Comparison of ENCODE assay signal across 12 cellular contexts in the genomic region with DNA sequence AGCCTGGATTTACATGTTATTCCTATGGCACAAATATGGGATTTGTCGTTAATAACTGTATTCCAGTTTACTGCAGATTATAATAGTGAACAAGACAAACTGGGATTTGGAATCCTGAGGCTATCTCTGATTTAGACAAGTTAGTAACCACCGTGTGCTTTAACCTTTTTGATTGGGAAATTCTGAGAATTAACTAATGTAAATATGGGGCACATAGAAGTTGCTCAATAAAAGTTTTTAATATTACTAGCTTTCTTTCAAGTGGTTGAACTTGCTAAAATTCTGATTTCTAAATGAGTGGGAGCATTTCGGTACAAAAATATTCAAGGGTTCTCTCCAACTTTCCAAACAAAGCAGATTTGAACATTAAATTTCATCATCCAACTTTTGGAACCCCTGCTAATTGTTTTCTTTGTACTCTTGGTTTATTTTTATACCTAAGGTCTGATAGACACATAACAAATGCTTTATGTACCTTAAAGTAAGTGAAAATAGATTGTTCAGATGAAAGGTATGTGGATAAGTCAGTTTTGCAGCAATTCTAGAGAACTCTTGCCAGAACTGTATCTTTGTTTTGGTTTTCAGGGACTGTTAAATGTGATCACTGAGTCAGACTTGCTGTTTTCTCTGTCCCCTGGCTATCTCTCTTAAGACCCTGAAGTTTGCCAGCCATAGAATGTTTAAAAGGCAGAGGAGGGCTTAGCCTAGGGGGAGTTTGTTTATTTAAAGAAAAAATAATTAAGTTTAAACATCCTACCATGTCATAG. TPM values are rescaled to one million over a fixed set of nuclear protein-coding genes. Genes with fewer than 3 reads are reported as not detected.
A peak's percentile ranks its signal among the peaks of the same experiment; 100 is the strongest.
DNase-seq lines count a peak whose midpoint lies in the region; ATAC-seq, FAIRE-seq and TF ChIP-seq lines count a peak whose summit lies in the region.
"Had no signal": no experiment of that assay in that cellular context is flagged by ENCODE, and none has a peak within 500 bp of the region (broad histone marks: within the 10 kb centered on the region; RNA-seq: fewer than 3 reads in every experiment).

No MANE protein-coding gene starts in this region.

- FAIRE-seq in GM12878 (lab: Jason Lieb, UNC) = no peak

- no peak overlapping the region for H2AFZ ChIP-seq in GM12878 (ENCODE audit: control insufficient read depth, low read depth, low read length)

- H3K9me3 ChIP-seq in GM12878 (replicated peaks; ENCODE audit: control insufficient read depth, insufficient read depth, low read length) = peaks cover 2% of the 10 kb centered on the region; the same call in 1 of the 3 replicates

- no peak overlapping the region for H3K27ac ChIP-seq in GM12878 (ENCODE audit: control insufficient read depth, insufficient read depth)
- H3K27ac ChIP-seq: BLaER1 treated with 17β-estradiol and CSF1 and Interleukin-3, amounts not matched to agents 10 nM and 100 nM had no signal

- peaks cover 3% of the 10 kb centered on the region; the same call in 1 of the 2 replicates for H3K4me1 ChIP-seq in GM12878 (ENCODE audit: control insufficient read depth, insufficient read depth, low read length)

- peaks cover 43% of the 10 kb centered on the region for H3K4me1 Mint-ChIP-seq in stimulated activated naive CD8-positive, alpha-beta T cell treated with anti-CD3 and anti-CD28 coated beads, Interleukin-15, amount 100 ng/mL, for 72 hours
- peaks cover 20 to 39% of the 10 kb centered on the region in 2 donors for H3K4me1 Mint-ChIP-seq in effector memory CD8-positive, alpha-beta T cell (ENCODE audit: low read depth in 2 of 2)

- intact Hi-C loops in GM12878 (cut with micrococcal nuclease; ENCODE audit: unreplicated experiment) = loop anchor here (5.0 kb wide), 1 partner anchor 55 kb away; a partner anchor contains a TSS

- H3K4me3 ChIP-seq in GM12878 = no peak overlapping the region
- H3K4me3 ChIP-seq: BLaER1 treated with 17β-estradiol and CSF1 and Interleukin-3, amounts not matched to agents 10 nM and 100 nM had no signal

- TF ChIP-seq CTCF in GM12878 (IDR thresholded peaks at IDR 0.05 in 2 of 3, conservative IDR thresholded peaks at IDR 0.05 in 1 of 3; ENCODE audit: control insufficient read depth in 2 of 3, extremely low read depth in 1 of 3, insufficient read depth in 1 of 3, low read depth in 3 of 3, low read length in 3 of 3) = no peak

- H3K4me3 Mint-ChIP-seq in stimulated activated naive CD8-positive, alpha-beta T cell treated with anti-CD3 and anti-CD28 coated beads, Interleukin-15, amount 100 ng/mL, for 72 hours = peak overlapping the region; percentile 51 to 69
- H3K4me3 Mint-ChIP-seq in effector memory CD8-positive, alpha-beta T cell = no peak overlapping the region

- 33% methylated on average over 3 of the region's 3 CpGs for WGBS in GM12878 (ENCODE audit: insufficient coverage, insufficient replicate concordance, low lambda C conversion rate, missing lambda C conversion rate)

- no peak overlapping the region for H3K9ac ChIP-seq in GM12878 (ENCODE audit: control insufficient read depth, insufficient read depth, low read length)
- H3K9ac ChIP-seq: BLaER1 treated with 17β-estradiol and CSF1 and Interleukin-3, amounts not matched to agents 10 nM and 100 nM had no signal

- RAD21 ChIA-PET in GM12878 (lab: Charles Lee; ENCODE audit: unreplicated experiment) = interaction anchor here (1.0 kb wide), 1 partner anchor 12 kb away, joined by 3 read pairs; no protein-coding TSS in a partner anchor

- CTCF ChIA-PET in GM12878 (lab: Yijun Ruan, JAX) = interaction anchor here (1.7 kb wide), 1 partner anchor 12 kb away, joined by 3 read pairs; no protein-coding TSS in a partner anchor

- no TSS peak for BruUV-seq in GM12878 (replicated peaks; lab: Mats Ljungman, UMichigan)

- H3K27ac Mint-ChIP-seq in stimulated activated naive CD8-positive, alpha-beta T cell treated with anti-CD3 and anti-CD28 coated beads, Interleukin-15, amount 100 ng/mL, for 72 hours = peak overlapping the region; percentile 30 to 88
- peak overlapping the region in 1 of 2 donors; percentile 58 for H3K27ac Mint-ChIP-seq in effector memory CD8-positive, alpha-beta T cell

- H3K27me3 ChIP-seq in GM12878 (replicated peaks in 1 of 2; ENCODE audit: control insufficient read depth in 2 of 2, insufficient read depth in 2 of 2, low read length in 1 of 2) = no peaks in the 10 kb centered on the region
- H3K27me3 ChIP-seq: BLaER1 treated with 17β-estradiol and CSF1 and Interleukin-3, amounts not matched to agents 10 nM and 100 nM had no signal

- in situ Hi-C loops in GM12878 (cut with MboI) = no loop called here

- H3K79me2 ChIP-seq in GM12878 (ENCODE audit: control insufficient read depth, insufficient read depth, low read length) = peaks cover 17% of the 10 kb centered on the region

- H3K4me2 ChIP-seq in GM12878 (ENCODE audit: control insufficient read depth, insufficient read depth) = no peak overlapping the region
- H3K4me2 ChIP-seq: BLaER1 treated with 17β-estradiol and CSF1 and Interleukin-3, amounts not matched to agents 10 nM and 100 nM had no signal

- no peak for TF ChIP-seq EP300 in GM12878 (IDR thresholded peaks at IDR 0.05; ENCODE audit: borderline replicate concordance in 1 of 2, control insufficient read depth in 1 of 2, low read depth in 2 of 2, low read length in 2 of 2)

- POLR2A ChIA-PET in GM12878 (lab: Charles Lee) = interaction anchor here (0.6 to 1.4 kb wide), 2 partner anchors 26 to 29 kb away, joined by 3 to 4 read pairs; no protein-coding TSS in a partner anchor

- H4K20me1 ChIP-seq in GM12878 (ENCODE audit: control insufficient read depth, insufficient read depth) = no peaks in the 10 kb centered on the region

- TF ChIP-seq RAD21 in GM12878 (IDR thresholded peaks at IDR 0.05; ENCODE audit: insufficient read depth, low read depth, low read length) = no peak

- SMC1A ChIA-PET in GM12878 (lab: Charles Lee; ENCODE audit: uncharacterized antibody, unreplicated experiment) = interaction anchor here (1.0 to 2.2 kb wide), 3 partner anchors 12 to 52 kb away, joined by 3 to 7 read pairs (median 3); no protein-coding TSS in a partner anchor

- DNase-seq in stimulated activated naive CD8-positive, alpha-beta T cell treated with anti-CD3 and anti-CD28 coated beads, Interleukin-15, amount 100 ng/mL, for 72 hours = no peak
- no peak for DNase-seq in stimulated activated naive CD8-positive, alpha-beta T cell treated with anti-CD3 and anti-CD28 coated beads, Interleukin-15, Interleukin-2, amounts not matched to agents 100 U/mL and 50 U/mL, for 24 hours
- DNase-seq in GM12878 (ENCODE audit: low read depth, low spot score) (no peak), kidney tubule cell (ENCODE audit: low spot score) (peak; percentile 58), cerebellum (ENCODE audit: low spot score) (no peak), NCI-H2227 treated with DMSO at 0.1 percent for 48 hours (lab: John Stamatoyannopoulos, UW) (no peak), NCI-H1105 treated with DMSO at 0.1 percent for 48 hours (lab: John Stamatoyannopoulos, UW) (no peak)
- DNase-seq in effector memory CD8-positive, alpha-beta T cell = no peak
- DNase-seq: MV-4-11, posterior cingulate gyrus had no signal

- no peak for TF ChIP-seq POLR2A in GM12878 (IDR thresholded peaks at IDR 0.05; ENCODE audit: low read depth, low read length)

- H3K36me3 Mint-ChIP-seq in effector memory CD8-positive, alpha-beta T cell (ENCODE audit: insufficient read depth) = peaks cover 6% of the 10 kb centered on the region

- no peaks in the 10 kb centered on the region for H3K27me3 Mint-ChIP-seq in stimulated activated naive CD8-positive, alpha-beta T cell treated with anti-CD3 and anti-CD28 coated beads, Interleukin-15, amount 100 ng/mL, for 72 hours
- no peaks in the 10 kb centered on the region for H3K27me3 Mint-ChIP-seq in effector memory CD8-positive, alpha-beta T cell

- H3K36me3 ChIP-seq in GM12878 (ENCODE audit: control insufficient read depth in 2 of 2, insufficient read depth in 2 of 2, low read length in 1 of 2) = peaks cover 0 to 3% of the 10 kb centered on the region in 2 experiments; a peak in 2 of 4 replicates

- H3K9me3 Mint-ChIP-seq in stimulated activated naive CD8-positive, alpha-beta T cell treated with anti-CD3 and anti-CD28 coated beads, Interleukin-15, amount 100 ng/mL, for 72 hours = peaks cover 8 to 13% of the 10 kb centered on the region in 2 donors
- H3K9me3 Mint-ChIP-seq in effector memory CD8-positive, alpha-beta T cell = peaks cover 0 to 6% of the 10 kb centered on the region in 2 donors

- peak; percentile 62 for ATAC-seq in stimulated activated naive CD8-positive, alpha-beta T cell treated with anti-CD3 and anti-CD28 coated beads, Interleukin-15, amount 100 ng/mL, for 72 hours
- ATAC-seq in stimulated activated naive CD8-positive, alpha-beta T cell treated with anti-CD3 and anti-CD28 coated beads, Interleukin-15, Interleukin-2, amounts not matched to agents 100 U/mL and 50 U/mL, for 24 hours = no peak
- ATAC-seq in GM12878 = peak; percentile 26; the same call in 1 of the 3 replicates
- ATAC-seq in effector memory CD8-positive, alpha-beta T cell (replicated peaks) = no peak
- ATAC-seq: activated CD4-positive, CD25-positive, alpha-beta regulatory T cell treated with anti-CD3 and anti-CD28 coated beads, Interleukin-2, amount 50 U/mL, for 24 hours had no signal

RNA-seq across cellular contexts. Expression of a gene that starts 57.5 kb away (rescaled TPM):
- total RNA-seq in GM12878 (2013; cell fraction: nucleolus; rRNA removed) = 40.7 and 46.4 TPM in 2 replicates
- 10.8 and 12.6 TPM in 2 replicates for total RNA-seq in GM12878 (2014; rRNA removed)
- total RNA-seq in GM12878 (2014; rRNA removed; fragmentation: Illumina TruSeq; extraction: Trizol) = 7.0 TPM in 2 replicates
- 8.9 and 9.1 TPM in 2 replicates for total RNA-seq in GM12878 (2021)
- polyA plus RNA-seq in GM12878 (2011; ENCODE audit: low read depth) = 3.9 TPM
- 13.1 and 18.6 TPM in 2 replicates for polyA plus RNA-seq in GM12878 (2011; rRNA removed)
- 5.0 and 6.3 TPM in 2 replicates for polyA plus RNA-seq in GM12878 (2011; cell fraction: cytosol; rRNA removed)
- 12.2 and 14.5 TPM in 2 replicates for polyA plus RNA-seq in GM12878 (2011; cell fraction: nucleus; rRNA removed)
- 3.9 and 5.7 TPM in 2 replicates for polyA plus RNA-seq in GM12878 (2012)
- 6.3 and 8.3 TPM in 2 replicates for polyA plus RNA-seq in GM12878 (2014; fragmentation: Illumina TruSeq; extraction: Trizol)
- 1 to 10 TPM; 1.1 TPM for polyA plus RNA-seq in GM12878 (2014; fragmentation: Nextera tagmentation; extraction: Ambion mirVana)
- polyA plus RNA-seq in GM12878 (2014; rRNA removed) = 4.8 and 4.9 TPM in 2 replicates
- 1 to 10 TPM; 3.4 to 5.4 TPM for polyA plus RNA-seq in GM12878 (2016; fragmentation: Nextera tagmentation; extraction: Ambion mirVana)
- 16.2 and 25.7 TPM in 2 replicates for polyA minus RNA-seq in GM12878 (2011; rRNA and poly(A)+ RNA removed)
- polyA minus RNA-seq in GM12878 (2011; cell fraction: cytosol; rRNA and poly(A)+ RNA removed) = 4.9 and 7.7 TPM in 2 replicates
- polyA minus RNA-seq in GM12878 (2011; cell fraction: nucleus; rRNA and poly(A)+ RNA removed) = 24.5 and 38.2 TPM in 2 replicates
- 78.7 TPM for total RNA-seq in cerebellum

RNA-seq across cellular contexts. Expression of a gene that starts 57.6 kb away (rescaled TPM):
- total RNA-seq in GM12878 (2013; cell fraction: nucleolus; rRNA removed) = 206 and 224 TPM in 2 replicates
- total RNA-seq in GM12878 (2014; rRNA removed) = 248 and 280 TPM in 2 replicates
- total RNA-seq in GM12878 (2014; rRNA removed; fragmentation: Illumina TruSeq; extraction: Trizol) = 319 and 342 TPM in 2 replicates
- total RNA-seq in GM12878 (2021) = 261 and 277 TPM in 2 replicates
- 137 TPM for polyA plus RNA-seq in GM12878 (2011; ENCODE audit: low read depth)
- polyA plus RNA-seq in GM12878 (2011; rRNA removed) = 400 and 468 TPM in 2 replicates
- polyA plus RNA-seq in GM12878 (2011; cell fraction: cytosol; rRNA removed) = 218 and 306 TPM in 2 replicates
- polyA plus RNA-seq in GM12878 (2011; cell fraction: nucleus; rRNA removed) = 210 and 223 TPM in 2 replicates
- polyA plus RNA-seq in GM12878 (2012) = 142 and 159 TPM in 2 replicates
- polyA plus RNA-seq in GM12878 (2014; fragmentation: Illumina TruSeq; extraction: Trizol) = 295 and 420 TPM in 2 replicates
- 100 to 1,000 TPM; 355 to 374 TPM for polyA plus RNA-seq in GM12878 (2014; fragmentation: Nextera tagmentation; extraction: Ambion mirVana)
- 214 and 242 TPM in 2 replicates for polyA plus RNA-seq in GM12878 (2014; rRNA removed)
- 100 to 1,000 TPM; 417 to 418 TPM for polyA plus RNA-seq in GM12878 (2016; fragmentation: Nextera tagmentation; extraction: Ambion mirVana)
- 294 and 296 TPM in 2 replicates for polyA minus RNA-seq in GM12878 (2011; rRNA and poly(A)+ RNA removed)
- 102 and 124 TPM in 2 replicates for polyA minus RNA-seq in GM12878 (2011; cell fraction: cytosol; rRNA and poly(A)+ RNA removed)
- 117 and 175 TPM in 2 replicates for polyA minus RNA-seq in GM12878 (2011; cell fraction: nucleus; rRNA and poly(A)+ RNA removed)
- 184 TPM for total RNA-seq in cerebellum

Comparison
In these comparisons a context has a peak if more than half of its experiments do, and no peak if none do; other contexts are left out.
1. ATAC-seq: peak in stimulated activated naive CD8-positive, alpha-beta T cell treated with anti-CD3 and anti-CD28 coated beads, Interleukin-15, amount 100 ng/mL, for 72 hours (single experiment) and GM12878 (single experiment); none in stimulated activated naive CD8-positive, alpha-beta T cell treated with anti-CD3 and anti-CD28 coated beads, Interleukin-15, Interleukin-2, amounts not matched to agents 100 U/mL and 50 U/mL, for 24 hours (single experiment) and effector memory CD8-positive, alpha-beta T cell (single experiment).
2. H3K4me3 Mint-ChIP-seq: peak in stimulated activated naive CD8-positive, alpha-beta T cell treated with anti-CD3 and anti-CD28 coated beads, Interleukin-15, amount 100 ng/mL, for 72 hours (2 of 2); none in effector memory CD8-positive, alpha-beta T cell (0 of 2).